In the genomic region with DNA sequence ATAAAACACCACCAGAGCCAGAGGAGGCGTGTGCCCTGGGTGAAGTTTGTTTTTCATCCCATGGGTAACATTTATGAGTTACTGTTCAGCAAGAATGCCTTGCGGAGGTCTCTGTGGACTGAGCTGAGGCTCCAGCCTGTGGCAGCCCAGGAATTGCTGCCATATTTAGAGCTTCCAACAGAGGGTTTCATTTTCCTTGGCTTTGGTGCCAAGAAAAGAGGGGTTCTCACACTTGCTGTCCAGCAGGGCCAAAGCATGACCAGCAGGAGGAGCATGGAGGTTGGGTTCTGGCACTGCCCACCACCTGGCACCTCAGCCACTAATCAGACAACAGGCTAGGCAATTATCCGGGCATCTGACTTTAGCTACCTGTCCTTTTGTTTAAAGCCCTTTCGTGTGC, we compare ENCODE assay signal across 1 cellular context.
TF ChIP-seq lines count a peak whose summit lies in the region.

No MANE protein-coding gene starts in this region.

TF ChIP-seq in GM12878, 131 proteins besides CTCF, POLR2A, EP300 and RAD21:
- TF ChIP-seq MXI1 (IDR thresholded peaks at IDR 0.05; ENCODE audit: low read depth, low read length) (no peak), KDM1A (IDR thresholded peaks at IDR 0.05; ENCODE audit: borderline replicate concordance) (no peak), CREM (IDR thresholded peaks at IDR 0.05; ENCODE audit: low read depth) (no peak), MEF2A (IDR thresholded peaks at IDR 0.05; ENCODE audit: insufficient read depth, low read depth, low read length) (no peak), ZNF622 (IDR thresholded peaks at IDR 0.05) (no peak), PAX5 (IDR thresholded peaks at IDR 0.05; ENCODE audit: borderline replicate concordance, low read depth, low read length) (no peak), SMAD1 (IDR thresholded peaks at IDR 0.05; ENCODE audit: low read depth, partially characterized antibody) (no peak), NR2C2 (IDR thresholded peaks at IDR 0.05; ENCODE audit: borderline replicate concordance, control insufficient read depth, insufficient read length, low read depth) (no peak)
- TF ChIP-seq, protein P1, sequence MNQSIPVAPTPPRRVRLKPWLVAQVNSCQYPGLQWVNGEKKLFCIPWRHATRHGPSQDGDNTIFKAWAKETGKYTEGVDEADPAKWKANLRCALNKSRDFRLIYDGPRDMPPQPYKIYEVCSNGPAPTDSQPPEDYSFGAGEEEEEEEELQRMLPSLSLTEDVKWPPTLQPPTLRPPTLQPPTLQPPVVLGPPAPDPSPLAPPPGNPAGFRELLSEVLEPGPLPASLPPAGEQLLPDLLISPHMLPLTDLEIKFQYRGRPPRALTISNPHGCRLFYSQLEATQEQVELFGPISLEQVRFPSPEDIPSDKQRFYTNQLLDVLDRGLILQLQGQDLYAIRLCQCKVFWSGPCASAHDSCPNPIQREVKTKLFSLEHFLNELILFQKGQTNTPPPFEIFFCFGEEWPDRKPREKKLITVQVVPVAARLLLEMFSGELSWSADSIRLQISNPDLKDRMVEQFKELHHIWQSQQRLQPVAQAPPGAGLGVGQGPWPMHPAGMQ (IDR thresholded peaks at IDR 0.05; ENCODE audit: borderline replicate concordance) = no peak
- TF ChIP-seq, protein P2, sequence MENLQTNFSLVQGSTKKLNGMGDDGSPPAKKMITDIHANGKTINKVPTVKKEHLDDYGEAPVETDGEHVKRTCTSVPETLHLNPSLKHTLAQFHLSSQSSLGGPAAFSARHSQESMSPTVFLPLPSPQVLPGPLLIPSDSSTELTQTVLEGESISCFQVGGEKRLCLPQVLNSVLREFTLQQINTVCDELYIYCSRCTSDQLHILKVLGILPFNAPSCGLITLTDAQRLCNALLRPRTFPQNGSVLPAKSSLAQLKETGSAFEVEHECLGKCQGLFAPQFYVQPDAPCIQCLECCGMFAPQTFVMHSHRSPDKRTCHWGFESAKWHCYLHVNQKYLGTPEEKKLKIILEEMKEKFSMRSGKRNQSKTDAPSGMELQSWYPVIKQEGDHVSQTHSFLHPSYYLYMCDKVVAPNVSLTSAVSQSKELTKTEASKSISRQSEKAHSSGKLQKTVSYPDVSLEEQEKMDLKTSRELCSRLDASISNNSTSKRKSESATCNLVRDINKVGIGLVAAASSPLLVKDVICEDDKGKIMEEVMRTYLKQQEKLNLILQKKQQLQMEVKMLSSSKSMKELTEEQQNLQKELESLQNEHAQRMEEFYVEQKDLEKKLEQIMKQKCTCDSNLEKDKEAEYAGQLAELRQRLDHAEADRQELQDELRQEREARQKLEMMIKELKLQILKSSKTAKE (IDR thresholded peaks at IDR 0.05; ENCODE audit: low read depth, poor library complexity, severe bottlenecking) = no peak
- TF ChIP-seq, protein P3, sequence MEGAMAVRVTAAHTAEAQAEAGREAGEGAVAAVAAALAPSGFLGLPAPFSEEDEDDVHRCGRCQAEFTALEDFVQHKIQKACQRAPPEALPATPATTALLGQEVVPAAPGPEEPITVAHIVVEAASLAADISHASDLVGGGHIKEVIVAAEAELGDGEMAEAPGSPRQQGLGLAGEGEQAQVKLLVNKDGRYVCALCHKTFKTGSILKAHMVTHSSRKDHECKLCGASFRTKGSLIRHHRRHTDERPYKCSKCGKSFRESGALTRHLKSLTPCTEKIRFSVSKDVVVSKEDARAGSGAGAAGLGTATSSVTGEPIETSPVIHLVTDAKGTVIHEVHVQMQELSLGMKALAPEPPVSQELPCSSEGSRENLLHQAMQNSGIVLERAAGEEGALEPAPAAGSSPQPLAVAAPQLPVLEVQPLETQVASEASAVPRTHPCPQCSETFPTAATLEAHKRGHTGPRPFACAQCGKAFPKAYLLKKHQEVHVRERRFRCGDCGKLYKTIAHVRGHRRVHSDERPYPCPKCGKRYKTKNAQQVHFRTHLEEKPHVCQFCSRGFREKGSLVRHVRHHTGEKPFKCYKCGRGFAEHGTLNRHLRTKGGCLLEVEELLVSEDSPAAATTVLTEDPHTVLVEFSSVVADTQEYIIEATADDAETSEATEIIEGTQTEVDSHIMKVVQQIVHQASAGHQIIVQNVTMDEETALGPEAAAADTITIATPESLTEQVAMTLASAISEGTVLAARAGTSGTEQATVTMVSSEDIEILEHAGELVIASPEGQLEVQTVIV (IDR thresholded peaks at IDR 0.05; ENCODE audit: borderline replicate concordance, partially characterized antibody) = no peak
- TF ChIP-seq, protein P4, sequence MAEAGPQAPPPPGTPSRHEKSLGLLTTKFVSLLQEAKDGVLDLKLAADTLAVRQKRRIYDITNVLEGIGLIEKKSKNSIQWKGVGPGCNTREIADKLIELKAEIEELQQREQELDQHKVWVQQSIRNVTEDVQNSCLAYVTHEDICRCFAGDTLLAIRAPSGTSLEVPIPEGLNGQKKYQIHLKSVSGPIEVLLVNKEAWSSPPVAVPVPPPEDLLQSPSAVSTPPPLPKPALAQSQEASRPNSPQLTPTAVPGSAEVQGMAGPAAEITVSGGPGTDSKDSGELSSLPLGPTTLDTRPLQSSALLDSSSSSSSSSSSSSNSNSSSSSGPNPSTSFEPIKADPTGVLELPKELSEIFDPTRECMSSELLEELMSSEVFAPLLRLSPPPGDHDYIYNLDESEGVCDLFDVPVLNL (IDR thresholded peaks at IDR 0.05; ENCODE audit: low read depth, low read length) = no peak
